11 cellular contexts compared by ENCODE assay signal in genomic region chr16:12087901-12088364, GRCh38.
A peak's percentile ranks its signal among the peaks of the same experiment; 100 is the strongest.
DNase-seq lines count a peak whose midpoint lies in the region; ATAC-seq and TF ChIP-seq lines count a peak whose summit lies in the region.
"Had no signal": no experiment of that assay in that cellular context is flagged by ENCODE, and none has a peak within 500 bp of the region (broad histone marks: within the 10 kb centered on the region; RNA-seq: fewer than 3 reads in every experiment).

No MANE protein-coding gene starts in this region.

- H3K56ac ChIP-seq in mesendoderm (ENCODE audit: low read length), result no peak overlapping the region

- H3K27me3 Mint-ChIP-seq in CD4-positive, alpha-beta T cell, result no peaks in the 10 kb centered on the region

- in situ Hi-C loops in GM13977 (cut with MboI; ENCODE audit: low pct_unique_long_range_greater_than_20kb, low sequenced_read_pairs, unreplicated experiment), result loop anchor here (25.0 kb wide), 1 partner anchor 724 kb away; the partner anchor contains the start of gene CPPED1

- H3K4me3 ChIP-seq in right lobe of liver (no peak overlapping the region), mesendoderm (ENCODE audit: low read length) (no peak overlapping the region)
- H3K4me3 ChIP-seq: gastrocnemius medialis, HAP-1 had no signal

- H3K27ac ChIP-seq in CD4-positive, alpha-beta T cell (ENCODE audit: low read depth, low read length), result no peak overlapping the region
- H3K27ac ChIP-seq in RWPE1 (peak overlapping the region; percentile 9; the same call in 1 of the 2 replicates), right lobe of liver (no peak overlapping the region), mesendoderm (ENCODE audit: low read depth, low read length) (no peak overlapping the region)
- H3K27ac ChIP-seq: gastrocnemius medialis had no signal

- H3K4me1 Mint-ChIP-seq in CD4-positive, alpha-beta T cell (ENCODE audit: low read depth), result peaks cover 49% of the 10 kb centered on the region

- H3K79me2 ChIP-seq in mesendoderm (ENCODE audit: control insufficient read depth, insufficient read depth, low read length), result no peaks in the 10 kb centered on the region

- H3K4me1 ChIP-seq in right lobe of liver (no peaks in the 10 kb centered on the region), mesendoderm (ENCODE audit: control insufficient read depth, low read depth, low read length) (peaks cover 2% of the 10 kb centered on the region)

- CTCF ChIA-PET in CD4-positive, alpha-beta T cell (lab: Charles Lee), result interaction anchor here (1.4 to 1.5 kb wide), 2 partner anchors 9 to 20 kb away, joined by 3 read pairs; no protein-coding TSS in a partner anchor
- CTCF ChIA-PET in RWPE1 (lab: Yijun Ruan, JAX), result interaction anchor here (1.7 kb wide), 1 partner anchor 20 kb away, joined by 5 read pairs; no protein-coding TSS in a partner anchor

- no peak overlapping the region for H2BK120ac ChIP-seq in mesendoderm (ENCODE audit: low read depth, low read length)

- peak overlapping the region; percentile 94 for H3K27ac Mint-ChIP-seq in CD4-positive, alpha-beta T cell

- H3K4ac ChIP-seq in mesendoderm (ENCODE audit: low read depth, low read length), result no peak overlapping the region

- peak overlapping the region; percentile 52 for H3K4me3 Mint-ChIP-seq in CD4-positive, alpha-beta T cell

- H3K27me3 ChIP-seq in CD4-positive, alpha-beta T cell (ENCODE audit: control insufficient read depth, insufficient read depth, low read length), result no peaks in the 10 kb centered on the region
- H3K27me3 ChIP-seq in right lobe of liver (no peaks in the 10 kb centered on the region), mesendoderm (ENCODE audit: insufficient read depth, low read length, poor library complexity) (no peaks in the 10 kb centered on the region)
- H3K27me3 ChIP-seq: gastrocnemius medialis had no signal

- H2AK5ac ChIP-seq in mesendoderm (ENCODE audit: low read length), result no peak overlapping the region

- H3K23ac ChIP-seq in mesendoderm (ENCODE audit: low read length), result no peak overlapping the region

- H3K9me3 Mint-ChIP-seq in CD4-positive, alpha-beta T cell, result no peaks in the 10 kb centered on the region

- no peak overlapping the region for H3K4me2 ChIP-seq in mesendoderm (ENCODE audit: low read length)

- ATAC-seq in CD4-positive, alpha-beta T cell (ENCODE audit: poor library complexity), result peak; percentile 18
- ATAC-seq in right lobe of liver, result no peak
- ATAC-seq in GM21723 (IDR thresholded peaks at IDR 0.05; ENCODE audit: unreplicated experiment), result no peak
- ATAC-seq: gastrocnemius medialis had no signal

- H3K36me3 ChIP-seq in right lobe of liver, result no peaks in the 10 kb centered on the region
- H3K36me3 ChIP-seq in mesendoderm (ENCODE audit: control insufficient read depth, insufficient read depth, low read length), result no peaks in the 10 kb centered on the region
- H3K36me3 ChIP-seq: gastrocnemius medialis, HAP-1 had no signal

- intact Hi-C loops in CD4-positive, alpha-beta T cell (cut with DNase I, micrococcal nuclease), result loop anchor here in 1 of 2 experiments (10.0 kb wide), 1 partner anchor 1143 kb away; the partner anchor contains the start of genes CLEC16A and DEXI
- intact Hi-C loops in right lobe of liver (cut with DNase I), result no loop called here

- no peak overlapping the region for H3K9ac ChIP-seq in mesendoderm (ENCODE audit: low read length)

- H3K36me3 Mint-ChIP-seq in CD4-positive, alpha-beta T cell (ENCODE audit: low read depth), result peaks cover 24% of the 10 kb centered on the region

- no peaks in the 10 kb centered on the region for H3K9me3 ChIP-seq in CD4-positive, alpha-beta T cell (ENCODE audit: control insufficient read depth, low read length)
- no peaks in the 10 kb centered on the region for H3K9me3 ChIP-seq in right lobe of liver
- H3K9me3 ChIP-seq: gastrocnemius medialis, HAP-1 had no signal

- H4K8ac ChIP-seq in mesendoderm (ENCODE audit: low read depth, low read length), result no peak overlapping the region

- 83% methylated on average over 1 of the region's 9 CpGs for WGBS in right lobe of liver (ENCODE audit: insufficient coverage, low coverage, low lambda C conversion rate, missing lambda C conversion rate)
- no CpG with 5 or more reads among the region's 9 CpGs for WGBS in mesendoderm (ENCODE audit: extremely low coverage, insufficient coverage, low lambda C conversion rate)

- H2BK5ac ChIP-seq in mesendoderm (ENCODE audit: low read length), result no peak overlapping the region

- no peak for TF ChIP-seq POLR2A in right lobe of liver (IDR thresholded peaks at IDR 0.05)

- TF ChIP-seq CTCF in CD4-positive, alpha-beta T cell (IDR thresholded peaks at IDR 0.05), result no peak
- no peak for TF ChIP-seq CTCF in GM13977 (IDR thresholded peaks at IDR 0.05; ENCODE audit: extremely low read depth, insufficient read depth, missing control alignments)
- no peak for TF ChIP-seq CTCF in RWPE1 (conservative IDR thresholded peaks at IDR 0.05; ENCODE audit: low read depth)
- TF ChIP-seq CTCF in right lobe of liver (IDR thresholded peaks at IDR 0.05), result no peak

- no peak overlapping the region for H2BK15ac ChIP-seq in mesendoderm (replicated peaks; ENCODE audit: low read depth)

- POLR2A ChIA-PET in CD4-positive, alpha-beta T cell (lab: Charles Lee), result interaction anchor here (3.1 kb wide), 1 partner anchor 9 kb away, joined by 13 read pairs; no protein-coding TSS in a partner anchor
- POLR2A ChIA-PET in RWPE1 (lab: Yijun Ruan, JAX; ENCODE audit: low non-redundant PET), result no interaction called here

- no peak overlapping the region for H4K5ac ChIP-seq in mesendoderm (ENCODE audit: low read length)

- DNase-seq in CD4-positive, alpha-beta T cell, result peak in 4 of 10 experiments; percentile 9 to 24 (median 20)
- DNase-seq in GM13977 (ENCODE audit: low spot score), result peak; percentile 48
- DNase-seq in RWPE1 (ENCODE audit: low spot score), result no peak
- peak in 2 of 3 donors; percentile 38 to 39 for DNase-seq in right lobe of liver
- no peak for DNase-seq in iPS-NIHi7 (ENCODE audit: extremely low spot score)
- DNase-seq in superior temporal gyrus (ENCODE audit: extremely low spot score), result no peak
- no peak for DNase-seq in mesendoderm
- DNase-seq: gastrocnemius medialis, T-helper 1 cell had no signal

- H3K79me1 ChIP-seq in mesendoderm (ENCODE audit: low read length), result no peaks in the 10 kb centered on the region

- no peak overlapping the region for H3K18ac ChIP-seq in mesendoderm (ENCODE audit: low read length)

Comparison
In these comparisons a context has a peak if more than half of its experiments do, and no peak if none do; other contexts are left out.
1. DNase-seq: peak in GM13977 (single experiment) and right lobe of liver (2 of 3); none in RWPE1 (single experiment), iPS-NIHi7 (single experiment), superior temporal gyrus (single experiment) and mesendoderm (single experiment).